Comparison of ENCODE assay signal across 18 cellular contexts in the genomic region with DNA sequence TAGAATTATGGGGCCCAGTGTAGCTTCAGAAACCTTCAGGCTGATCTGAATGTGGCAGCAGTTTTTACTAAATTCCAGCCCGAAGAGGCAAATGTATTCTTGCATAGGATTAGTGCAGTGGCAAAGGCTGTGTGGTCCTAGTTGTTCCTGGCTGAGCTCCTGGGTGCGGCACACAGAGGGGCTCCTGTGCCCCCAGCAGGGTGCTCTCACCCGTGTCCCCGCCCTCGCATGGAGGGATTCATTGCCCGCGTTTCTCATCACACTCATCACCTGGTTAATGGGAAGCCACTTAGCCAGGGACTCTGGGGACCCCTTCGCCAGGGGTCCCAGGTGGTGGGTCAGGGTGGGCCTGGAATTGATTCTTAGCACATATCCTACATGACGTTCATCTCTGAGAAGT. TPM values are rescaled to one million over a fixed set of nuclear protein-coding genes. Genes with fewer than 3 reads are reported as not detected.
DNase-seq lines count a peak whose midpoint lies in the region; ATAC-seq and TF ChIP-seq lines count a peak whose summit lies in the region.
"Had no signal": no experiment of that assay in that cellular context is flagged by ENCODE, and none has a peak within 500 bp of the region (broad histone marks: within the 10 kb centered on the region; RNA-seq: fewer than 3 reads in every experiment).

No MANE protein-coding gene starts in this region.

- H3K27me3 ChIP-seq in Peyer's patch (peaks cover 0 to 10% of the 10 kb centered on the region in 2 donors), esophagus muscularis mucosa (peaks cover 0 to 62% (median 33%) of the 10 kb centered on the region in 4 donors)

- TF ChIP-seq CTCF in Peyer's patch (IDR thresholded peaks at IDR 0.05) (no peak), esophagus muscularis mucosa (IDR thresholded peaks at IDR 0.05) (no peak)

- intact Hi-C loops in sciatic nerve (cut with DNase I): no loop called here
- intact Hi-C loops in esophagus muscularis mucosa (cut with DNase I): no loop called here
- intact Hi-C loops in activated CD4-positive, alpha-beta T cell treated with anti-CD3 and anti-CD28 coated beads, Interleukin-2, amount 10 ng/mL, durations not matched to agents 24 days and 14 days (cut with micrococcal nuclease): no loop called here

- peaks cover 0 to 24% (median 12%) of the 10 kb centered on the region in 4 donors for H3K4me1 ChIP-seq in Peyer's patch
- H3K4me1 ChIP-seq in esophagus muscularis mucosa: peaks cover 17 to 28% (median 23%) of the 10 kb centered on the region in 4 donors

- H3K4me1 Mint-ChIP-seq in activated CD4-positive, alpha-beta T cell treated with anti-CD3 and anti-CD28 coated beads, Interleukin-2, amount 10 ng/mL, durations not matched to agents 24 days and 14 days: peaks cover 9% of the 10 kb centered on the region

- no peak overlapping the region for H3K4me3 Mint-ChIP-seq in activated CD4-positive, alpha-beta T cell treated with anti-CD3 and anti-CD28 coated beads, Interleukin-2, amount 10 ng/mL, durations not matched to agents 24 days and 14 days
- H3K4me3 Mint-ChIP-seq: B cell; CD8-positive, alpha-beta T cell; GM23338; HFFc6; IgD-negative memory B cell had no signal

- H3K27ac Mint-ChIP-seq in activated CD4-positive, alpha-beta T cell treated with anti-CD3 and anti-CD28 coated beads, Interleukin-2, amount 10 ng/mL, durations not matched to agents 24 days and 14 days: no peak overlapping the region
- H3K27ac Mint-ChIP-seq: B cell; CD8-positive, alpha-beta T cell; GM23338; HFFc6; IgD-negative memory B cell had no signal

- peak; percentile 33 for DNase-seq in D341Med (ENCODE audit: low spot score)
- peak in 2 of 3 donors; percentile 1 to 36 for DNase-seq in Peyer's patch
- peak; percentile 22 for DNase-seq in mesenteric fat pad (ENCODE audit: low spot score)
- DNase-seq in sciatic nerve (ENCODE audit: low spot score): peak; percentile 39
- DNase-seq in ureter (ENCODE audit: low spot score): no peak
- DNase-seq in esophagus muscularis mucosa (ENCODE audit: extremely low spot score): no peak
- DNase-seq in COLO668 (lab: John Stamatoyannopoulos, UW; ENCODE audit: unreplicated experiment): no peak
- no peak for DNase-seq in activated CD4-positive, alpha-beta T cell treated with anti-CD3 and anti-CD28 coated beads, Interleukin-2, amount 10 ng/mL, durations not matched to agents 24 days and 14 days
- DNase-seq: CD8-positive, alpha-beta T cell; COR-L47; GDM1; HFFc6 had no signal

- H3K9me3 ChIP-seq in Peyer's patch (no peaks in the 10 kb centered on the region), esophagus muscularis mucosa (no peaks in the 10 kb centered on the region)
- H3K9me3 ChIP-seq: BLaER1 treated with 17β-estradiol and CSF1 and Interleukin-3, amounts not matched to agents 10 nM and 100 nM had no signal

- peaks cover 22% of the 10 kb centered on the region for H3K27me3 Mint-ChIP-seq in activated CD4-positive, alpha-beta T cell treated with anti-CD3 and anti-CD28 coated beads, Interleukin-2, amount 10 ng/mL, durations not matched to agents 24 days and 14 days

- no peaks in the 10 kb centered on the region for H3K36me3 ChIP-seq in Peyer's patch
- H3K36me3 ChIP-seq in esophagus muscularis mucosa: no peaks in the 10 kb centered on the region
- H3K36me3 ChIP-seq: BLaER1 treated with 17β-estradiol and CSF1 and Interleukin-3, amounts not matched to agents 10 nM and 100 nM had no signal

- TF ChIP-seq EP300 in esophagus muscularis mucosa (IDR thresholded peaks at IDR 0.05): no peak

- no peaks in the 10 kb centered on the region for H3K9me3 Mint-ChIP-seq in activated CD4-positive, alpha-beta T cell treated with anti-CD3 and anti-CD28 coated beads, Interleukin-2, amount 10 ng/mL, durations not matched to agents 24 days and 14 days
- H3K9me3 Mint-ChIP-seq: CD8-positive, alpha-beta T cell; GM23338; IgD-negative memory B cell had no signal

- no peak for TF ChIP-seq POLR2A in Peyer's patch (IDR thresholded peaks at IDR 0.05)
- TF ChIP-seq POLR2A in esophagus muscularis mucosa (IDR thresholded peaks at IDR 0.05; ENCODE audit: low read depth): no peak

- no peak for ATAC-seq in sciatic nerve
- ATAC-seq: CD8-positive, alpha-beta T cell; GM23338; HCT116 had no signal

- no peak overlapping the region for H3K4me3 ChIP-seq in Peyer's patch
- H3K4me3 ChIP-seq in esophagus muscularis mucosa: no peak overlapping the region
- H3K4me3 ChIP-seq: BLaER1 treated with 17β-estradiol and CSF1 and Interleukin-3, amounts not matched to agents 10 nM and 100 nM; GM23338 had no signal

- H3K27ac ChIP-seq in Peyer's patch: no peak overlapping the region
- H3K27ac ChIP-seq in esophagus muscularis mucosa (replicated peaks in 1 of 4): no peak overlapping the region
- H3K27ac ChIP-seq: BLaER1 treated with 17β-estradiol and CSF1 and Interleukin-3, amounts not matched to agents 10 nM and 100 nM had no signal

- WGBS in esophagus muscularis mucosa: 88% methylated on average over 5 of the region's 9 CpGs

- H3K36me3 Mint-ChIP-seq in activated CD4-positive, alpha-beta T cell treated with anti-CD3 and anti-CD28 coated beads, Interleukin-2, amount 10 ng/mL, durations not matched to agents 24 days and 14 days (ENCODE audit: low read depth): peaks cover 2% of the 10 kb centered on the region
- H3K36me3 Mint-ChIP-seq: CD8-positive, alpha-beta T cell; IgD-negative memory B cell had no signal

RNA-seq across cellular contexts. Expression of gene KCNG2, which starts 3.9 kb away (rescaled TPM):
- 1 to 10 TPM in 3 of 4 donors, not detected in 1; 2.3 to 3.8 (median 3.2) TPM for total RNA-seq in Peyer's patch
- 0.51 TPM for total RNA-seq in mesenteric fat pad
- 0.22 TPM for total RNA-seq in sciatic nerve
- not detected for total RNA-seq in ureter
- total RNA-seq in esophagus muscularis mucosa: 1 to 10 TPM in 1 of 4 donors, not detected in 3; 1.7 TPM
- not detected in 2 replicates for total RNA-seq in activated CD4-positive, alpha-beta T cell treated with anti-CD3 and anti-CD28 coated beads, Interleukin-2, amount 10 ng/mL, durations not matched to agents 24 days and 14 days
- total RNA-seq: A172; B cell; CD8-positive, alpha-beta T cell; HFFc6 had no signal

Comparison
In these comparisons a context has a peak if more than half of its experiments do, and no peak if none do; other contexts are left out.
1. DNase-seq: peak in D341Med (single experiment), Peyer's patch (2 of 3), mesenteric fat pad (single experiment) and sciatic nerve (single experiment); none in ureter (single experiment), esophagus muscularis mucosa (single experiment), COLO668 (single experiment) and activated CD4-positive, alpha-beta T cell treated with anti-CD3 and anti-CD28 coated beads, Interleukin-2, amount 10 ng/mL, durations not matched to agents 24 days and 14 days (single experiment).